Comparison of ENCODE assay signal across 29 cellular contexts in genomic region chr14:76777721-76778120, GRCh38. TPM values are rescaled to one million over a fixed set of nuclear protein-coding genes. Genes with fewer than 3 reads are reported as not detected.
DNase-seq lines count a peak whose midpoint lies in the region; ATAC-seq lines count a peak whose summit lies in the region.
"Had no signal": no experiment of that assay in that cellular context is flagged by ENCODE, and none has a peak within 500 bp of the region (broad histone marks: within the 10 kb centered on the region; RNA-seq: fewer than 3 reads in every experiment).

No MANE protein-coding gene starts in this region.

- no peak overlapping the region for H3K4me3 Mint-ChIP-seq in effector memory CD8-positive, alpha-beta T cell
- H3K4me3 Mint-ChIP-seq: activated T-cell treated with anti-CD3 and anti-CD28 coated beads, Interleukin-2, amount 50 U/mL, for 4 hours; HFFc6; immature natural killer cell had no signal

- no peak overlapping the region for H3K4me3 ChIP-seq in H7 (ENCODE audit: insufficient read depth, low read depth, low read length)
- H3K4me3 ChIP-seq: breast epithelium, gastrocnemius medialis, left lung, SK-N-MC had no signal

- peak overlapping the region; percentile 12 to 42 for H3K27ac Mint-ChIP-seq in effector memory CD8-positive, alpha-beta T cell
- H3K27ac Mint-ChIP-seq: HFFc6, immature natural killer cell had no signal

- DNase-seq in activated CD4-positive, CD25-positive, alpha-beta regulatory T cell treated with anti-CD3 and anti-CD28 coated beads, Interleukin-2, amount 50 U/mL, for 72 hours = peak; percentile 20
- DNase-seq in H7 = peak; percentile 57
- no peak for DNase-seq in effector memory CD8-positive, alpha-beta T cell
- peak; percentile 60 for DNase-seq in posterior vena cava (ENCODE audit: low spot score)
- no peak for DNase-seq in SHP77 treated with DMSO at 0.1 percent for 48 hours (lab: John Stamatoyannopoulos, UW)
- DNase-seq: activated naive CD4-positive, alpha-beta T cell treated with Interleukin-2 at 50 U/mL for 16 hours; activated T-cell treated with anti-CD3 and anti-CD28 coated beads, Interleukin-2, amount 50 U/mL, for 4 hours; amygdala; cortex of kidney; gastrocnemius medialis; HFFc6; hippocampal formation; immature natural killer cell; NCI-H1436; NCI-H2081 treated with DMSO at 0.1 percent for 48 hours; NCI-H748 treated with DMSO at 0.1 percent for 48 hours; nucleus accumbens; stimulated activated CD4-positive, alpha-beta T cell treated with anti-CD3 and anti-CD28 coated beads, Interleukin-2, amount 100 ng/mL, for 48 hours had no signal

- peaks cover 3% of the 10 kb centered on the region in 2 donors for H3K4me1 Mint-ChIP-seq in effector memory CD8-positive, alpha-beta T cell (ENCODE audit: low read depth in 2 of 2)

- no peaks in the 10 kb centered on the region; the same call in 1 of the 2 replicates for H3K27me3 ChIP-seq in H7 (ENCODE audit: control insufficient read depth, insufficient read depth, low read length)
- H3K27me3 ChIP-seq: breast epithelium, left lung had no signal

- H3K36me3 ChIP-seq in H7 (replicated peaks; ENCODE audit: control insufficient read depth, insufficient read depth, low read length) = peaks cover 8% of the 10 kb centered on the region
- H3K36me3 ChIP-seq: breast epithelium had no signal

- intact Hi-C loops in posterior vena cava (cut with DNase I) = loop anchor here in 1 of 2 donors (2.0 kb wide), 1 partner anchor 77 kb away; no protein-coding TSS in a partner anchor

- H3K27me3 Mint-ChIP-seq in effector memory CD8-positive, alpha-beta T cell = no peaks in the 10 kb centered on the region

- no peaks in the 10 kb centered on the region for H3K36me3 Mint-ChIP-seq in effector memory CD8-positive, alpha-beta T cell (ENCODE audit: insufficient read depth)

- ATAC-seq in activated CD4-positive, CD25-positive, alpha-beta regulatory T cell treated with anti-CD3 and anti-CD28 coated beads, Interleukin-2, amount 50 U/mL, for 24 hours = no peak
- ATAC-seq in effector memory CD8-positive, alpha-beta T cell (replicated peaks) = no peak
- ATAC-seq in GM19035 (IDR thresholded peaks at IDR 0.05; ENCODE audit: unreplicated experiment) (no peak), GM18907 (IDR thresholded peaks at IDR 0.05; ENCODE audit: unreplicated experiment) (no peak)
- ATAC-seq: activated T-cell treated with anti-CD3 and anti-CD28 coated beads, Interleukin-2, amount 50 U/mL, for 4 hours; gastrocnemius medialis; left lung had no signal

- H3K9me3 Mint-ChIP-seq in effector memory CD8-positive, alpha-beta T cell = no peaks in the 10 kb centered on the region
- H3K9me3 Mint-ChIP-seq: activated T-cell treated with anti-CD3 and anti-CD28 coated beads, Interleukin-2, amount 50 U/mL, for 4 hours; HFFc6; immature natural killer cell had no signal

RNA-seq across cellular contexts. Expression of gene VASH1, which starts 16.5 kb away (rescaled TPM):
- total RNA-seq in H7 (2014; rRNA removed; shearing (Covaris generic)) = 4.8 and 5.2 TPM in 2 replicates
- total RNA-seq in posterior vena cava = 10 to 100 TPM; 14.9 to 16.1 TPM

RNA-seq across cellular contexts. Expression of gene ANGEL1, which starts 35.0 kb away (rescaled TPM):
- total RNA-seq in H7 (2014; rRNA removed; shearing (Covaris generic)) = 23.3 and 28.5 TPM in 2 replicates
- 10 to 100 TPM; 12.4 to 14.4 TPM for total RNA-seq in posterior vena cava

RNA-seq across cellular contexts. Expression of gene LRRC74A, which starts 48.5 kb away (rescaled TPM):
- total RNA-seq in H7 (2014; rRNA removed; shearing (Covaris generic)) = not detected in 2 replicates
- not detected for total RNA-seq in posterior vena cava
- total RNA-seq: activated T-cell treated with anti-CD3 and anti-CD28 coated beads, Interleukin-2, amount 50 U/mL, for 4 hours; breast epithelium; Daoy; gastrocnemius medialis; HFFc6; left lung; renal cortical epithelial cell; RPMI7951; subcutaneous adipose tissue; T-helper 1 cell treated with Interleukin-12 subunit alpha and Interleukin-12 subunit beta and Interleukin-4 antibody, amounts not matched to agents 30 ng/mL and 1 ng/mL, for 36 hours had no signal

Comparison
In these comparisons a context has a peak if more than half of its experiments do, and no peak if none do; other contexts are left out.
1. DNase-seq: peak in activated CD4-positive, CD25-positive, alpha-beta regulatory T cell treated with anti-CD3 and anti-CD28 coated beads, Interleukin-2, amount 50 U/mL, for 72 hours (single experiment), H7 (single experiment) and posterior vena cava (single experiment); none in effector memory CD8-positive, alpha-beta T cell (0 of 3) and SHP77 treated with DMSO at 0.1 percent for 48 hours (single experiment).